8 cellular contexts compared by ENCODE assay signal in genomic region chr19:1747285-1748114, GRCh38. TPM values are rescaled to one million over a fixed set of nuclear protein-coding genes. Genes with fewer than 3 reads are reported as not detected.
DNase-seq lines count a peak whose midpoint lies in the region; ATAC-seq and TF ChIP-seq lines count a peak whose summit lies in the region.

No MANE protein-coding gene starts in this region.

- H3K4me1 ChIP-seq in Peyer's patch: peaks cover 8 to 42% (median 22%) of the 10 kb centered on the region in 4 donors

- TF ChIP-seq POLR2A in Peyer's patch (IDR thresholded peaks at IDR 0.05): no peak

- in situ Hi-C loops in G401 (cut with HindIII; ENCODE audit: low sequenced_read_pairs): no loop called here

- no peak overlapping the region for H3K4me3 Mint-ChIP-seq in activated CD8-positive, alpha-beta T cell treated with anti-CD3 and anti-CD28 coated beads, Interleukin-2, amount 10 ng/mL, durations not matched to agents 7 days and 5 days
- H3K4me3 Mint-ChIP-seq in type B pancreatic cell: peak overlapping the region; percentile 41

- CTCF ChIA-PET in activated CD8-positive, alpha-beta T cell treated with anti-CD3 and anti-CD28 coated beads, Interleukin-2, amount 10 ng/mL, durations not matched to agents 7 days and 5 days (lab: Charles Lee): interaction anchor here (0.8 to 1.4 kb wide), 3 partner anchors 19 to 201 kb away, joined by 3 to 6 read pairs (median 3); no protein-coding TSS in a partner anchor

- no peak for TF ChIP-seq CTCF in type B pancreatic cell (conservative IDR thresholded peaks at IDR 0.05)
- no peak for TF ChIP-seq CTCF in Peyer's patch (IDR thresholded peaks at IDR 0.05)

- peaks cover 48% of the 10 kb centered on the region for H3K27me3 Mint-ChIP-seq in activated CD8-positive, alpha-beta T cell treated with anti-CD3 and anti-CD28 coated beads, Interleukin-2, amount 10 ng/mL, durations not matched to agents 7 days and 5 days (ENCODE audit: low read depth)
- H3K27me3 Mint-ChIP-seq in type B pancreatic cell: peaks cover 66% of the 10 kb centered on the region

- peaks cover 0 to 74% of the 10 kb centered on the region in 2 donors for H3K27me3 ChIP-seq in Peyer's patch

- no peaks in the 10 kb centered on the region for H3K9me3 Mint-ChIP-seq in activated CD8-positive, alpha-beta T cell treated with anti-CD3 and anti-CD28 coated beads, Interleukin-2, amount 10 ng/mL, durations not matched to agents 7 days and 5 days (ENCODE audit: insufficient read depth)
- no peaks in the 10 kb centered on the region for H3K9me3 Mint-ChIP-seq in type B pancreatic cell

- ATAC-seq in left ventricle myocardium superior (no peak), Right ventricle myocardium superior (ENCODE audit: poor library complexity) (no peak)
- peak; percentile 52 for ATAC-seq in activated CD8-positive, alpha-beta T cell treated with anti-CD3 and anti-CD28 coated beads, Interleukin-2, amount 10 ng/mL, durations not matched to agents 7 days and 5 days

- H3K36me3 ChIP-seq in Peyer's patch: no peaks in the 10 kb centered on the region

- peak overlapping the region; percentile 64 for H3K27ac Mint-ChIP-seq in activated CD8-positive, alpha-beta T cell treated with anti-CD3 and anti-CD28 coated beads, Interleukin-2, amount 10 ng/mL, durations not matched to agents 7 days and 5 days
- H3K27ac Mint-ChIP-seq in type B pancreatic cell: peak overlapping the region; percentile 41

- H3K4me3 ChIP-seq in Peyer's patch: peak overlapping the region in 2 of 4 donors; percentile 22 to 23

- no peak overlapping the region for H3K27ac ChIP-seq in Peyer's patch

- DNase-seq in left ventricle myocardium superior: peak; percentile 17
- no peak for DNase-seq in Right ventricle myocardium superior
- peak; percentile 59 for DNase-seq in activated CD8-positive, alpha-beta T cell treated with anti-CD3 and anti-CD28 coated beads, Interleukin-2, amount 10 ng/mL, durations not matched to agents 7 days and 5 days
- DNase-seq in hepatic stellate cell (ENCODE audit: low spot score): peak; percentile 98
- DNase-seq in type B pancreatic cell (ENCODE audit: extremely low spot score, unreplicated experiment): no peak
- DNase-seq in Peyer's patch: no peak
- no peak for DNase-seq in NOMO-1 (lab: John Stamatoyannopoulos, UW; ENCODE audit: unreplicated experiment in 2 of 2)
- DNase-seq in G401 (ENCODE audit: low spot score): no peak

- H3K9me3 ChIP-seq in Peyer's patch: no peaks in the 10 kb centered on the region

- H3K36me3 Mint-ChIP-seq in activated CD8-positive, alpha-beta T cell treated with anti-CD3 and anti-CD28 coated beads, Interleukin-2, amount 10 ng/mL, durations not matched to agents 7 days and 5 days (ENCODE audit: low read depth): no peaks in the 10 kb centered on the region
- H3K36me3 Mint-ChIP-seq in type B pancreatic cell: no peaks in the 10 kb centered on the region

- H3K4me1 Mint-ChIP-seq in activated CD8-positive, alpha-beta T cell treated with anti-CD3 and anti-CD28 coated beads, Interleukin-2, amount 10 ng/mL, durations not matched to agents 7 days and 5 days (ENCODE audit: low read depth): peaks cover 18% of the 10 kb centered on the region
- no peaks in the 10 kb centered on the region for H3K4me1 Mint-ChIP-seq in type B pancreatic cell (ENCODE audit: unreplicated experiment)

- POLR2A ChIA-PET in activated CD8-positive, alpha-beta T cell treated with anti-CD3 and anti-CD28 coated beads, Interleukin-2, amount 10 ng/mL, durations not matched to agents 7 days and 5 days (lab: Charles Lee): no interaction called here

- intact Hi-C loops in left ventricle myocardium superior (cut with micrococcal nuclease) (no loop called here), Right ventricle myocardium superior (cut with DNase I) (no loop called here)

RNA-seq across cellular contexts. Expression of gene ONECUT3, which starts 5.8 kb away (rescaled TPM):
- total RNA-seq in left ventricle myocardium superior (not detected), Right ventricle myocardium superior (not detected), type B pancreatic cell (ENCODE audit: low replicate concordance) (0.94 and 5.9 TPM in 2 replicates), Peyer's patch (under 1 TPM in 2 of 4 donors, not detected in 2; 0.27 to 0.28 TPM)
- total RNA-seq in activated CD8-positive, alpha-beta T cell treated with anti-CD3 and anti-CD28 coated beads, Interleukin-2, amount 10 ng/mL, durations not matched to agents 7 days and 5 days: not detected
- not detected in 2 replicates for total RNA-seq in G401 (2014; rRNA removed; shearing (Covaris generic))

Comparison
In these comparisons a context has a peak if more than half of its experiments do, and no peak if none do; other contexts are left out.
1. DNase-seq: peak in left ventricle myocardium superior (single experiment), activated CD8-positive, alpha-beta T cell treated with anti-CD3 and anti-CD28 coated beads, Interleukin-2, amount 10 ng/mL, durations not matched to agents 7 days and 5 days (single experiment) and hepatic stellate cell (single experiment); none in Right ventricle myocardium superior (single experiment), type B pancreatic cell (single experiment), Peyer's patch (0 of 3), NOMO-1 (0 of 2) and G401 (single experiment).